Comparison of ENCODE assay signal across 12 cellular contexts in genomic region chr5:173829826-173830225, GRCh38. TPM values are rescaled to one million over a fixed set of nuclear protein-coding genes. Genes with fewer than 3 reads are reported as not detected.
DNase-seq lines count a peak whose midpoint lies in the region; ATAC-seq, FAIRE-seq and TF ChIP-seq lines count a peak whose summit lies in the region.
"Had no signal": no experiment of that assay in that cellular context is flagged by ENCODE, and none has a peak within 500 bp of the region (broad histone marks: within the 10 kb centered on the region; RNA-seq: fewer than 3 reads in every experiment).

No MANE protein-coding gene starts in this region.

- no peaks in the 10 kb centered on the region for H3K27me3 ChIP-seq in astrocyte (ENCODE audit: insufficient read depth, low read length)
- H3K27me3 ChIP-seq: transverse colon had no signal

- no peaks in the 10 kb centered on the region for H3K79me2 ChIP-seq in astrocyte (ENCODE audit: insufficient read depth, low read length)

- no peaks in the 10 kb centered on the region for H4K20me1 ChIP-seq in astrocyte (ENCODE audit: insufficient read depth, low read length)

- H3K36me3 ChIP-seq in astrocyte (ENCODE audit: insufficient read depth, low read length): no peaks in the 10 kb centered on the region
- H3K36me3 ChIP-seq: transverse colon had no signal

- DNase-seq in ELF-1 (ENCODE audit: low read depth, low spot score): peak; percentile 6
- peak; percentile 48 for DNase-seq in astrocyte (ENCODE audit: low read depth)
- DNase-seq in neural crest cell (ENCODE audit: low read depth, low spot score): no peak
- no peak for DNase-seq in GM13977 (ENCODE audit: low spot score)
- no peak for DNase-seq in germinal center (ENCODE audit: low spot score)
- no peak for DNase-seq in dermis blood vessel endothelial cell
- no peak for DNase-seq in DMS114 treated with DMSO at 0.1 percent for 48 hours (lab: John Stamatoyannopoulos, UW; ENCODE audit: unreplicated experiment)
- DNase-seq: midbrain, NCI-H1092, transverse colon had no signal

- no peak overlapping the region for H3K9ac ChIP-seq in astrocyte (ENCODE audit: low read length)

- H3K27ac Mint-ChIP-seq in astrocyte (ENCODE audit: unreplicated experiment) (no peak overlapping the region), neural crest cell (ENCODE audit: unreplicated experiment) (peak overlapping the region; percentile 73)

- peaks cover 2% of the 10 kb centered on the region for H3K27me3 Mint-ChIP-seq in astrocyte (ENCODE audit: low read depth, unreplicated experiment)
- no peaks in the 10 kb centered on the region for H3K27me3 Mint-ChIP-seq in neural crest cell (ENCODE audit: low read depth)

- no peak for FAIRE-seq in astrocyte (lab: Jason Lieb, UNC)

- no peak overlapping the region for H3K4me3 ChIP-seq in astrocyte (ENCODE audit: insufficient read depth, low read depth, low read length)
- H3K4me3 ChIP-seq: SK-N-MC, transverse colon had no signal

- H3K9me3 ChIP-seq in astrocyte (ENCODE audit: insufficient read depth, low read depth, low read length): peaks cover 5% of the 10 kb centered on the region
- H3K9me3 ChIP-seq: transverse colon had no signal

- H3K9me3 Mint-ChIP-seq in astrocyte (ENCODE audit: unreplicated experiment): peaks cover 4% of the 10 kb centered on the region
- peaks cover 12% of the 10 kb centered on the region for H3K9me3 Mint-ChIP-seq in neural crest cell

- H3K27ac ChIP-seq in astrocyte (ENCODE audit: low read depth, low read length): no peak overlapping the region
- H3K27ac ChIP-seq: SK-N-MC, transverse colon had no signal

- in situ Hi-C loops in GM13977 (cut with MboI; ENCODE audit: low pct_unique_long_range_greater_than_20kb, low sequenced_read_pairs, unreplicated experiment): no loop called here

- ATAC-seq in HG03196 (IDR thresholded peaks at IDR 0.05; ENCODE audit: unreplicated experiment): peak; percentile 39

- peaks cover 22% of the 10 kb centered on the region for H3K4me1 Mint-ChIP-seq in astrocyte (ENCODE audit: low read depth, unreplicated experiment)
- H3K4me1 Mint-ChIP-seq in neural crest cell: peaks cover 19% of the 10 kb centered on the region

- H3K4me3 Mint-ChIP-seq in astrocyte (ENCODE audit: unreplicated experiment): no peak overlapping the region
- H3K4me3 Mint-ChIP-seq in neural crest cell: no peak overlapping the region

- no peak for TF ChIP-seq CTCF in astrocyte (IDR thresholded peaks at IDR 0.05; ENCODE audit: insufficient read depth, low read depth, low read length)
- TF ChIP-seq CTCF in neural crest cell (conservative IDR thresholded peaks at IDR 0.05): no peak
- no peak for TF ChIP-seq CTCF in GM13977 (IDR thresholded peaks at IDR 0.05; ENCODE audit: extremely low read depth, insufficient read depth, missing control alignments)

- H2AFZ ChIP-seq in astrocyte (ENCODE audit: low read depth, low read length): no peak overlapping the region

- H3K36me3 Mint-ChIP-seq in astrocyte (ENCODE audit: low read depth, unreplicated experiment) (no peaks in the 10 kb centered on the region), neural crest cell (ENCODE audit: low read depth) (peaks cover 7% of the 10 kb centered on the region)

- H3K4me2 ChIP-seq in astrocyte (ENCODE audit: low read length): peak overlapping the region; percentile 12

- peaks cover 24% of the 10 kb centered on the region for H3K4me1 ChIP-seq in astrocyte (ENCODE audit: insufficient read depth, low read length)

RNA-seq across cellular contexts. Expression of gene CPEB4, which starts 58.3 kb away (rescaled TPM):
- total RNA-seq in astrocyte: 37.2 and 40.6 TPM in 2 replicates
- 11.0 and 11.3 TPM in 2 replicates for total RNA-seq in neural crest cell
- 16.8 and 18.0 TPM in 2 replicates for total RNA-seq in dermis blood vessel endothelial cell

Comparison
In these comparisons a context has a peak if more than half of its experiments do, and no peak if none do; other contexts are left out.
1. DNase-seq: peak in ELF-1 (single experiment) and astrocyte (single experiment); none in neural crest cell (single experiment), GM13977 (single experiment), germinal center (single experiment), dermis blood vessel endothelial cell (single experiment) and DMS114 treated with DMSO at 0.1 percent for 48 hours (single experiment).